Comparison of ENCODE assay signal across 1 cellular context in the genomic region with DNA sequence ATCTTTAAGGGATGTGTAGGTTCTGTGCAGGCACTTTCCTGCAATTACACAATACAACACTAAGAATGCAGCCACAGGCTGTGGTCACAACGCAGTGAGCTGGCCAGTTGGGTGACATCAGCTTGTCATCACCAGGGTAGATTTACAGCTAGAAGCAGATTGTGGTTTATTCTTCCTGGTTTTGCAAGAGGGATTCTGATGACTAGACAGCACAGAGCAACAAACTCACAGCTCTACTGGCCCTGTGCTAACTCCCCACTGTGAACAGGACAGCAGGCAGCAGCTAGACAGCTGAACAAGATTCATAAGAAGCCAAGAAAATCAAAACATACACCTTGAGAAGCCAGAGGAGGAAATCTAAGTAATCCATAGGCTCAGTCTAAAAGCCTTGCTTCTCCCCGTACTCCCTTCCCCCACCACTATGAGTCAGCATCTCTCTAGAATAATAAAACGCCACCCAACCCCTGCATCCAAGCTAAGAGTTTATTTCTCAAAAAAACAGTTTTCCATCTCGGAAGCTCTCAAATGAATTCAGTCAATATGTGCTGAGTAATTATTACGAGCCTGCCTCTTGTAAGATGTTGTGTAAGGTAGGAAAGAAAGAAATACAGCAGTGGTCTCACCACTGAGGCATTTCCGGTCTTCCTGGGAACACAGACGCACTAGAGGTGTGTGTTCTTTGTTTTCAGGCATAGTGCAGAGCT.
TF ChIP-seq lines count a peak whose summit lies in the region.

No MANE protein-coding gene starts in this region.

TF ChIP-seq in K562, 482 proteins besides CTCF, POLR2A, EP300 and RAD21 (continued from another document and continues in another):
- TF ChIP-seq, protein P1, sequence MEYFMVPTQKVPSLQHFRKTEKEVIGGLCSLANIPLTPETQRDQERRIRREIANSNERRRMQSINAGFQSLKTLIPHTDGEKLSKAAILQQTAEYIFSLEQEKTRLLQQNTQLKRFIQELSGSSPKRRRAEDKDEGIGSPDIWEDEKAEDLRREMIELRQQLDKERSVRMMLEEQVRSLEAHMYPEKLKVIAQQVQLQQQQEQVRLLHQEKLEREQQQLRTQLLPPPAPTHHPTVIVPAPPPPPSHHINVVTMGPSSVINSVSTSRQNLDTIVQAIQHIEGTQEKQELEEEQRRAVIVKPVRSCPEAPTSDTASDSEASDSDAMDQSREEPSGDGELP (CRISPR knock-in tag; IDR thresholded peaks at IDR 0.05; ENCODE audit: borderline replicate concordance), result peak; percentile 27; the same call in 1 of the 2 replicates
- TF ChIP-seq PTBP1 (IDR thresholded peaks at IDR 0.05; ENCODE audit: low read depth, low read length), result no peak
- TF ChIP-seq, protein P2, sequence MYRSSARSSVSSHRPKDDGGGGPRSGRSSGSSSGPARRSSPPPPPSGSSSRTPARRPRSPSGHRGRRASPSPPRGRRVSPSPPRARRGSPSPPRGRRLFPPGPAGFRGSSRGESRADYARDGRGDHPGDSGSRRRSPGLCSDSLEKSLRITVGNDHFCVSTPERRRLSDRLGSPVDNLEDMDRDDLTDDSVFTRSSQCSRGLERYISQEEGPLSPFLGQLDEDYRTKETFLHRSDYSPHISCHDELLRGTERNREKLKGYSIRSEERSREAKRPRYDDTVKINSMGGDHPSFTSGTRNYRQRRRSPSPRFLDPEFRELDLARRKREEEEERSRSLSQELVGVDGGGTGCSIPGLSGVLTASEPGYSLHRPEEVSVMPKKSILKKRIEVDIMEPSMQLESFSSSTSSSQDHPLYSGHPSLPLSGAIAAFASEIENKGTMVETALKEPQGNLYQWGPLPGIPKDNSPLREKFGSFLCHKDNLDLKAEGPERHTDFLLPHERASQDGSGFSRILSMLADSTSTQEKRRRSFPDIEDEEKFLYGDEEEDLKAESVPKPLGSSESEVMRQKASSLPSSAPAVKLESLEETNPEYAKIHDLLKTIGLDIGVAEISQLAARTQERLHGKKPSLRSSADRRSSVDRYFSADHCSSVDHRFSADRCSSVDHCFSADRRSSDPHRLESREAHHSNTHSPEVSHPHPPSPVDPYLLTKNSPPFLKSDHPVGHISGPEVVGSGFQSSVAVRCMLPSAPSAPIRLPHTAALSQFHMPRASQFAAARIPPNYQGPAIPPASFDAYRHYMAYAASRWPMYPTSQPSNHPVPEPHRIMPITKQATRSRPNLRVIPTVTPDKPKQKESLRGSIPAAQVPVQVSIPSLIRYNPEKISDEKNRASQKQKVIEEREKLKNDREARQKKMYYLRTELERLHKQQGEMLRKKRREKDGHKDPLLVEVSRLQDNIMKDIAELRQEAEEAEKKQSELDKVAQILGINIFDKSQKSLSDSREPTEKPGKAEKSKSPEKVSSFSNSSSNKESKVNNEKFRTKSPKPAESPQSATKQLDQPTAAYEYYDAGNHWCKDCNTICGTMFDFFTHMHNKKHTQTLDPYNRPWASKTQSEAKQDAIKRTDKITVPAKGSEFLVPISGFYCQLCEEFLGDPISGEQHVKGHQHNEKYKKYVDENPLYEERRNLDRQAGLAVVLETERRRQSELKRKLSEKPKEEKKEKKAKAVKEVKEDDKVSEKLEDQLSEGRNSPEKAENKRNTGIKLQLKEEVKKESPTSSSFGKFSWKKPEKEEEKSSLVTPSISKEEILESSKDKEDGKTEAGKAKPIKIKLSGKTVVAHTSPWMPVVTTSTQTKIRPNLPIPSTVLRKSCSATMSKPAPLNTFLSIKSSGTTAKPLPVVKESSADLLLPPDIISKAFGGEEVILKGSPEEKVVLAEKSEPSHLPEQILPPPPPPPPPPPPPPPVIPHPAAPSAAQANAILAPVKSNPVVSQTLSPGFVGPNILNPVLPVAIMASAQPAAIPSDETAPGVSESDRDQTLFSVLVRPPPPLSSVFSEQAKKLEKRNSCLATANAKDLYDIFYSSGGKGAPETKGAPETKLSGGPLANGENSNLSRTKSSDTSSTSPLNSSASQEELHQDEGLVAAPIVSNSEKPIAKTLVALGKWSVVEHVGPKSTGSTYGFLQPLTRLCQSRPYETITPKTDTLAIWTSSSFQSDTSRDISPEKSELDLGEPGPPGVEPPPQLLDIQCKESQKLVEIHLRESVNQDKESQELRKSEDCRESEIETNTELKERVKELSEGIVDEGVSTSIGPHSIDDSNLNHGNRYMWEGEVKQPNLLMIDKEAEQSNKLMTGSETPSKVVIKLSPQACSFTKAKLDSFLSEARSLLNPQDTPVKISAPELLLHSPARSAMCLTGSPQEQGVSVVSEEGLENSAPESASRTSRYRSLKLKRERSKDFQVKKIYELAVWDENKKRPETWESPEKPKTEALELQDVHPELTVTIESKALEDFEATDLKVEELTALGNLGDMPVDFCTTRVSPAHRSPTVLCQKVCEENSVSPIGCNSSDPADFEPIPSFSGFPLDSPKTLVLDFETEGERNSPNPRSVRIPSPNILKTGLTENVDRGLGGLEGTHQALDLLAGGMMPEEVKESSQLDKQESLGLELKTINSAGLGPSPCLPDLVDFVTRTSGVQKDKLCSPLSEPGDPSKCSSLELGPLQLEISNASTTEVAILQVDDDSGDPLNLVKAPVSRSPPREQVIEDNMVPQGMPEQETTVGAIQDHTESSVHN (IDR thresholded peaks at IDR 0.05; ENCODE audit: borderline replicate concordance in 1 of 2, low read depth in 1 of 2), result peak in 1 of 2 experiments; percentile 96; a peak in 2 of 4 replicates
- TF ChIP-seq, protein P3, sequence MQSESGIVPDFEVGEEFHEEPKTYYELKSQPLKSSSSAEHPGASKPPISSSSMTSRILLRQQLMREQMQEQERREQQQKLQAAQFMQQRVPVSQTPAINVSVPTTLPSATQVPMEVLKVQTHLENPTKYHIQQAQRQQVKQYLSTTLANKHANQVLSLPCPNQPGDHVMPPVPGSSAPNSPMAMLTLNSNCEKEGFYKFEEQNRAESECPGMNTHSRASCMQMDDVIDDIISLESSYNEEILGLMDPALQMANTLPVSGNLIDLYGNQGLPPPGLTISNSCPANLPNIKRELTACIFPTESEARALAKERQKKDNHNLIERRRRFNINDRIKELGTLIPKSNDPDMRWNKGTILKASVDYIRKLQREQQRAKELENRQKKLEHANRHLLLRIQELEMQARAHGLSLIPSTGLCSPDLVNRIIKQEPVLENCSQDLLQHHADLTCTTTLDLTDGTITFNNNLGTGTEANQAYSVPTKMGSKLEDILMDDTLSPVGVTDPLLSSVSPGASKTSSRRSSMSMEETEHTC (IDR thresholded peaks at IDR 0.05), result no peak
- TF ChIP-seq, protein P4, sequence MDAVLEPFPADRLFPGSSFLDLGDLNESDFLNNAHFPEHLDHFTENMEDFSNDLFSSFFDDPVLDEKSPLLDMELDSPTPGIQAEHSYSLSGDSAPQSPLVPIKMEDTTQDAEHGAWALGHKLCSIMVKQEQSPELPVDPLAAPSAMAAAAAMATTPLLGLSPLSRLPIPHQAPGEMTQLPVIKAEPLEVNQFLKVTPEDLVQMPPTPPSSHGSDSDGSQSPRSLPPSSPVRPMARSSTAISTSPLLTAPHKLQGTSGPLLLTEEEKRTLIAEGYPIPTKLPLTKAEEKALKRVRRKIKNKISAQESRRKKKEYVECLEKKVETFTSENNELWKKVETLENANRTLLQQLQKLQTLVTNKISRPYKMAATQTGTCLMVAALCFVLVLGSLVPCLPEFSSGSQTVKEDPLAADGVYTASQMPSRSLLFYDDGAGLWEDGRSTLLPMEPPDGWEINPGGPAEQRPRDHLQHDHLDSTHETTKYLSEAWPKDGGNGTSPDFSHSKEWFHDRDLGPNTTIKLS (IDR thresholded peaks at IDR 0.05; ENCODE audit: borderline replicate concordance, low read depth), result no peak
- peak in 1 of 2 experiments; percentile 75; a peak in 1 of 4 replicates for TF ChIP-seq HDAC1 (IDR thresholded peaks at IDR 0.05)
- TF ChIP-seq, protein P5, sequence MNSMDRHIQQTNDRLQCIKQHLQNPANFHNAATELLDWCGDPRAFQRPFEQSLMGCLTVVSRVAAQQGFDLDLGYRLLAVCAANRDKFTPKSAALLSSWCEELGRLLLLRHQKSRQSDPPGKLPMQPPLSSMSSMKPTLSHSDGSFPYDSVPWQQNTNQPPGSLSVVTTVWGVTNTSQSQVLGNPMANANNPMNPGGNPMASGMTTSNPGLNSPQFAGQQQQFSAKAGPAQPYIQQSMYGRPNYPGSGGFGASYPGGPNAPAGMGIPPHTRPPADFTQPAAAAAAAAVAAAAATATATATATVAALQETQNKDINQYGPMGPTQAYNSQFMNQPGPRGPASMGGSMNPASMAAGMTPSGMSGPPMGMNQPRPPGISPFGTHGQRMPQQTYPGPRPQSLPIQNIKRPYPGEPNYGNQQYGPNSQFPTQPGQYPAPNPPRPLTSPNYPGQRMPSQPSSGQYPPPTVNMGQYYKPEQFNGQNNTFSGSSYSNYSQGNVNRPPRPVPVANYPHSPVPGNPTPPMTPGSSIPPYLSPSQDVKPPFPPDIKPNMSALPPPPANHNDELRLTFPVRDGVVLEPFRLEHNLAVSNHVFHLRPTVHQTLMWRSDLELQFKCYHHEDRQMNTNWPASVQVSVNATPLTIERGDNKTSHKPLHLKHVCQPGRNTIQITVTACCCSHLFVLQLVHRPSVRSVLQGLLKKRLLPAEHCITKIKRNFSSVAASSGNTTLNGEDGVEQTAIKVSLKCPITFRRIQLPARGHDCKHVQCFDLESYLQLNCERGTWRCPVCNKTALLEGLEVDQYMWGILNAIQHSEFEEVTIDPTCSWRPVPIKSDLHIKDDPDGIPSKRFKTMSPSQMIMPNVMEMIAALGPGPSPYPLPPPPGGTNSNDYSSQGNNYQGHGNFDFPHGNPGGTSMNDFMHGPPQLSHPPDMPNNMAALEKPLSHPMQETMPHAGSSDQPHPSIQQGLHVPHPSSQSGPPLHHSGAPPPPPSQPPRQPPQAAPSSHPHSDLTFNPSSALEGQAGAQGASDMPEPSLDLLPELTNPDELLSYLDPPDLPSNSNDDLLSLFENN (IDR thresholded peaks at IDR 0.05; ENCODE audit: low read depth in 2 of 2, low read length in 2 of 2), result peak in 1 of 2 experiments; percentile 31; a peak in 1 of 4 replicates
- TF ChIP-seq GTF2F1 (IDR thresholded peaks at IDR 0.05; ENCODE audit: low read depth, low read length), result no peak
- 0 out of 2 replicates have a peak, but pooled peaks have one; percentile 56 for TF ChIP-seq HEY1 (CRISPR knock-in tag; IDR thresholded peaks at IDR 0.05; ENCODE audit: borderline replicate concordance)
- TF ChIP-seq BCOR (IDR thresholded peaks at IDR 0.05), result 0 out of 2 replicates have a peak, but pooled peaks have one; percentile 31
- TF ChIP-seq, protein P6, sequence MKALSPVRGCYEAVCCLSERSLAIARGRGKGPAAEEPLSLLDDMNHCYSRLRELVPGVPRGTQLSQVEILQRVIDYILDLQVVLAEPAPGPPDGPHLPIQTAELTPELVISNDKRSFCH (CRISPR knock-in tag; IDR thresholded peaks at IDR 0.05), result no peak
- TF ChIP-seq, protein P6 (tag; IDR thresholded peaks at IDR 0.05), result no peak
- peak; percentile 47; the same call in 1 of the 2 replicates for TF ChIP-seq ERF (CRISPR knock-in tag; IDR thresholded peaks at IDR 0.05)
- peak; percentile 97 for TF ChIP-seq MECOM (CRISPR knock-in tag; IDR thresholded peaks at IDR 0.05)
- TF ChIP-seq, protein P7, sequence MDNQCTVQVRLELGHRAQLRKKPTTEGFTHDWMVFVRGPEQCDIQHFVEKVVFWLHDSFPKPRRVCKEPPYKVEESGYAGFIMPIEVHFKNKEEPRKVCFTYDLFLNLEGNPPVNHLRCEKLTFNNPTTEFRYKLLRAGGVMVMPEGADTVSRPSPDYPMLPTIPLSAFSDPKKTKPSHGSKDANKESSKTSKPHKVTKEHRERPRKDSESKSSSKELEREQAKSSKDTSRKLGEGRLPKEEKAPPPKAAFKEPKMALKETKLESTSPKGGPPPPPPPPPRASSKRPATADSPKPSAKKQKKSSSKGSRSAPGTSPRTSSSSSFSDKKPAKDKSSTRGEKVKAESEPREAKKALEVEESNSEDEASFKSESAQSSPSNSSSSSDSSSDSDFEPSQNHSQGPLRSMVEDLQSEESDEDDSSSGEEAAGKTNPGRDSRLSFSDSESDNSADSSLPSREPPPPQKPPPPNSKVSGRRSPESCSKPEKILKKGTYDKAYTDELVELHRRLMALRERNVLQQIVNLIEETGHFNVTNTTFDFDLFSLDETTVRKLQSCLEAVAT (IDR thresholded peaks at IDR 0.05), result peak in 1 of 2 experiments; percentile 93; a peak in 2 of 4 replicates
- TF ChIP-seq, protein P8, sequence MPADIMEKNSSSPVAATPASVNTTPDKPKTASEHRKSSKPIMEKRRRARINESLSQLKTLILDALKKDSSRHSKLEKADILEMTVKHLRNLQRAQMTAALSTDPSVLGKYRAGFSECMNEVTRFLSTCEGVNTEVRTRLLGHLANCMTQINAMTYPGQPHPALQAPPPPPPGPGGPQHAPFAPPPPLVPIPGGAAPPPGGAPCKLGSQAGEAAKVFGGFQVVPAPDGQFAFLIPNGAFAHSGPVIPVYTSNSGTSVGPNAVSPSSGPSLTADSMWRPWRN (IDR thresholded peaks at IDR 0.05; ENCODE audit: low read depth), result peak; percentile 93
- peak; percentile 76 for TF ChIP-seq GABPA (tag; conservative IDR thresholded peaks at IDR 0.05; ENCODE audit: low read depth)
- TF ChIP-seq, protein P9, sequence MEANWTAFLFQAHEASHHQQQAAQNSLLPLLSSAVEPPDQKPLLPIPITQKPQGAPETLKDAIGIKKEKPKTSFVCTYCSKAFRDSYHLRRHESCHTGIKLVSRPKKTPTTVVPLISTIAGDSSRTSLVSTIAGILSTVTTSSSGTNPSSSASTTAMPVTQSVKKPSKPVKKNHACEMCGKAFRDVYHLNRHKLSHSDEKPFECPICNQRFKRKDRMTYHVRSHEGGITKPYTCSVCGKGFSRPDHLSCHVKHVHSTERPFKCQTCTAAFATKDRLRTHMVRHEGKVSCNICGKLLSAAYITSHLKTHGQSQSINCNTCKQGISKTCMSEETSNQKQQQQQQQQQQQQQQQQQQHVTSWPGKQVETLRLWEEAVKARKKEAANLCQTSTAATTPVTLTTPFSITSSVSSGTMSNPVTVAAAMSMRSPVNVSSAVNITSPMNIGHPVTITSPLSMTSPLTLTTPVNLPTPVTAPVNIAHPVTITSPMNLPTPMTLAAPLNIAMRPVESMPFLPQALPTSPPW (CRISPR knock-in tag; IDR thresholded peaks at IDR 0.05), result peak; percentile 68; the same call in 1 of the 2 replicates
- peak in 1 of 2 experiments; percentile 40; a peak in 1 of 3 replicates for TF ChIP-seq CBX3 (IDR thresholded peaks at IDR 0.05; ENCODE audit: borderline replicate concordance in 1 of 2, low read length in 2 of 2)
- peak; percentile 49 for TF ChIP-seq DACH1 (IDR thresholded peaks at IDR 0.05; ENCODE audit: partially characterized antibody)
- TF ChIP-seq NFE2 (IDR thresholded peaks at IDR 0.05; ENCODE audit: low read depth), result peak; percentile 86
- TF ChIP-seq JUND (IDR thresholded peaks at IDR 0.05; ENCODE audit: borderline replicate concordance, low read depth, low read length), result peak; percentile 96
- peak; percentile 99 for TF ChIP-seq JUND (tag; IDR thresholded peaks at IDR 0.05; ENCODE audit: borderline replicate concordance, low read depth, low read length)
